In the genomic region with DNA sequence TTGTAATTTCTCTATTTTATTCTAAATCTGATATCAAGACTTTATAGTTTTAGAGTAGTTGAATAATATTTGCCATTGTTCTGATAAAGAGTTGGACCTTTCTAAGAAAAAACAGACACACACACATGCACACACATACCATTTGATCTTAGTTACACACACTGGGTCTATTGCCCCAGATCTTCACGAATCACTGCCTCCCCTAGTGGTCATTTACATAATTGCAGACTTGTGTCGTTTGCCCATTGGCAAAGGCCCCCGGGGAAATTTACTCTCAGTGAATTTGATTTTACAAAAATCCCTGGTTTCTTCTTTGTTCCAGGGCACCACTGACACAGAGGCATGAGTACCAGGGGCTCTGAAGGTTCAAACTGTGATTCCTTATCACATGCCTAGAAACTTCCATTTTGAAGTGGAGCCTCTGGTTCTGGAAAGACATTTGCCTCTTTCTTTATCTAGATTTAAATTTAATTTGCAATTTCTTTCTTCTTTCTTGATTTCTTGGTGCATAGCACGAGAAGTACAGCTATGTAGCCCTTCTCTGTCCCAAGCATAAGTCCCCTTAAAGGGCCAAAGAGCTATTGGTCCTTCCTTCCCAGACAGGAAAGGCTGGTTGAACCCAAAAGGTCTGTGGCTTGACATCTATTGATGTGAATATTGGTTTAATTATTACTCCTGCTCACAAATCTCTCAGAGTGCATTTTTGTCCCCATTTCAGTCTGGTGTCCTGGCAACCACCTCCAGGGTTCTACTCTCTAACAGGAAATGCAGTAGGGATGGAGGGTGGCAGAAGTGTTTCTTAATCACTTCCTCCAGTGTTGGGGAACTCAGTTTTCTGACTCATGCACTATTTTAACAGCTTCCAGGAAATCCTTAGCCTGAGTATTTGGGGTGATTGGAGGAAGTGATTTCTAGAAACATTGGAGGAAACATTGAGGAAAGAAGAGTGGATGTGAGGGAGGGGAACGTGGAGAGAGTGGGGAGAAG, we compare ENCODE assay signal across 8 cellular contexts. TPM values are rescaled to one million over a fixed set of nuclear protein-coding genes. Genes with fewer than 3 reads are reported as not detected.
DNase-seq lines count a peak whose midpoint lies in the region; ATAC-seq, FAIRE-seq and TF ChIP-seq lines count a peak whose summit lies in the region.

No MANE protein-coding gene starts in this region.

- H3K4me2 ChIP-seq in A549 (no peak overlapping the region), DND-41 (ENCODE audit: insufficient read depth, low read length) (no peak overlapping the region)

- CTCF ChIA-PET in A549 (lab: Yijun Ruan, JAX) = interaction anchor here (0.6 to 1.5 kb wide), 12 partner anchors 11 to 895 kb away, joined by 3 to 5 read pairs (median 4); a partner anchor contains a TSS

- TF ChIP-seq RAD21 in A549 (conservative IDR thresholded peaks at IDR 0.05 in 1 of 2, IDR thresholded peaks at IDR 0.05 in 1 of 2) = peak in 1 of 2 experiments; percentile 35; a peak in 1 of 5 replicates

- H3K27me3 ChIP-seq in DND-41 (ENCODE audit: insufficient read depth, low read length, poor library complexity) = peaks cover 6% of the 10 kb centered on the region
- H3K27me3 ChIP-seq in tibial artery = peaks cover 0 to 18% of the 10 kb centered on the region in 2 donors

- H3K9ac ChIP-seq in DND-41 (ENCODE audit: low read depth, low read length) = no peak overlapping the region

- H3K4me3 ChIP-seq in A549 (no peak overlapping the region), DND-41 (ENCODE audit: low read depth in 1 of 2, low read length in 2 of 2) (no peak overlapping the region), tibial artery (no peak overlapping the region)

- FAIRE-seq in A549 (lab: Jason Lieb, UNC) = no peak

- peak; percentile 26 to 40 for DNase-seq in A549 (ENCODE audit: low read depth in 1 of 2, low spot score in 1 of 2)
- DNase-seq in DND-41 = peak; percentile 32
- DNase-seq in NCI-H1092 (lab: John Stamatoyannopoulos, UW) = peak; percentile 1
- DNase-seq in astrocyte of the hippocampus (ENCODE audit: low read depth, low spot score) = peak; percentile 20
- DNase-seq in kidney tubule cell (ENCODE audit: low spot score) = peak; percentile 26
- no peak for DNase-seq in tibial artery

- TF ChIP-seq CTCF in A549 (IDR thresholded peaks at IDR 0.05) (peak; percentile 47), DND-41 (IDR thresholded peaks at IDR 0.05; ENCODE audit: borderline replicate concordance, extremely low read depth, low read length, poor library complexity, severe bottlenecking) (peak; percentile 78), tibial artery (IDR thresholded peaks at IDR 0.05) (peak; percentile 52)

- intact Hi-C loops in tibial artery (cut with DNase I; ENCODE audit: low total_unique reads) = no loop called here

- no peaks in the 10 kb centered on the region for H3K36me3 ChIP-seq in DND-41 (ENCODE audit: insufficient read depth, low read length)
- H3K36me3 ChIP-seq in tibial artery = no peaks in the 10 kb centered on the region

- POLR2A ChIA-PET in A549 (lab: Yijun Ruan, JAX) = no interaction called here

- H3K4me1 ChIP-seq in A549 (no peaks in the 10 kb centered on the region), DND-41 (ENCODE audit: insufficient read depth, low read length) (no peaks in the 10 kb centered on the region), tibial artery (no peaks in the 10 kb centered on the region)

- no peak for TF ChIP-seq POLR2A in A549 (IDR thresholded peaks at IDR 0.05; ENCODE audit: low read length)

- H3K79me2 ChIP-seq in DND-41 (ENCODE audit: insufficient read depth, low read length) = no peaks in the 10 kb centered on the region

- H3K27ac ChIP-seq in A549 (no peak overlapping the region), DND-41 (ENCODE audit: low read length) (no peak overlapping the region), tibial artery (no peak overlapping the region)

- TF ChIP-seq EP300 in A549 (IDR thresholded peaks at IDR 0.05) = no peak

- 3% methylated on average over 5 of the region's 5 CpGs for WGBS in A549 (ENCODE audit: missing lambda C conversion rate)

- no peaks in the 10 kb centered on the region for H4K20me1 ChIP-seq in DND-41 (ENCODE audit: insufficient read depth, low read length)

- H2AFZ ChIP-seq in DND-41 (ENCODE audit: low read depth, low read length) = no peak overlapping the region

- H3K9me3 ChIP-seq in A549 (no peaks in the 10 kb centered on the region), DND-41 (ENCODE audit: insufficient read depth, low read length, severe bottlenecking) (no peaks in the 10 kb centered on the region), tibial artery (no peaks in the 10 kb centered on the region)

- peak in 1 of 2 experiments; percentile 72; a peak in 3 of 6 replicates for ATAC-seq in A549
- ATAC-seq in DND-41 (ENCODE audit: insufficient read depth, low read depth) = peak; percentile 66; the same call in 2 of the 3 replicates
- ATAC-seq in HG02840 (IDR thresholded peaks at IDR 0.05; ENCODE audit: low FRiP score, unreplicated experiment) = no peak
- ATAC-seq in GM18519 (IDR thresholded peaks at IDR 0.05; ENCODE audit: low FRiP score, unreplicated experiment) = no peak

TF ChIP-seq in A549, 52 proteins besides CTCF, POLR2A, EP300 and RAD21:
- no peak for TF ChIP-seq FOSB (CRISPR knock-in tag; IDR thresholded peaks at IDR 0.05)
- TF ChIP-seq, protein P1, sequence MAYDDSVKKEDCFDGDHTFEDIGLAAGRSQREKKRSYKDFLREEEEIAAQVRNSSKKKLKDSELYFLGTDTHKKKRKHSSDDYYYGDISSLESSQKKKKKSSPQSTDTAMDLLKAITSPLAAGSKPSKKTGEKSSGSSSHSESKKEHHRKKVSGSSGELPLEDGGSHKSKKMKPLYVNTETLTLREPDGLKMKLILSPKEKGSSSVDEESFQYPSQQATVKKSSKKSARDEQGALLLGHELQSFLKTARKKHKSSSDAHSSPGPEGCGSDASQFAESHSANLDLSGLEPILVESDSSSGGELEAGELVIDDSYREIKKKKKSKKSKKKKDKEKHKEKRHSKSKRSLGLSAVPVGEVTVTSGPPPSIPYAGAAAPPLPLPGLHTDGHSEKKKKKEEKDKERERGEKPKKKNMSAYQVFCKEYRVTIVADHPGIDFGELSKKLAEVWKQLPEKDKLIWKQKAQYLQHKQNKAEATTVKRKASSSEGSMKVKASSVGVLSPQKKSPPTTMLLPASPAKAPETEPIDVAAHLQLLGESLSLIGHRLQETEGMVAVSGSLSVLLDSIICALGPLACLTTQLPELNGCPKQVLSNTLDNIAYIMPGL (CRISPR knock-in tag; IDR thresholded peaks at IDR 0.05; ENCODE audit: borderline replicate concordance) = no peak
- no peak for TF ChIP-seq SMC3 (IDR thresholded peaks at IDR 0.05)
- TF ChIP-seq, protein P2, sequence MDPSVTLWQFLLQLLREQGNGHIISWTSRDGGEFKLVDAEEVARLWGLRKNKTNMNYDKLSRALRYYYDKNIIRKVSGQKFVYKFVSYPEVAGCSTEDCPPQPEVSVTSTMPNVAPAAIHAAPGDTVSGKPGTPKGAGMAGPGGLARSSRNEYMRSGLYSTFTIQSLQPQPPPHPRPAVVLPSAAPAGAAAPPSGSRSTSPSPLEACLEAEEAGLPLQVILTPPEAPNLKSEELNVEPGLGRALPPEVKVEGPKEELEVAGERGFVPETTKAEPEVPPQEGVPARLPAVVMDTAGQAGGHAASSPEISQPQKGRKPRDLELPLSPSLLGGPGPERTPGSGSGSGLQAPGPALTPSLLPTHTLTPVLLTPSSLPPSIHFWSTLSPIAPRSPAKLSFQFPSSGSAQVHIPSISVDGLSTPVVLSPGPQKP (IDR thresholded peaks at IDR 0.05; ENCODE audit: low read depth, low read length) = no peak
- TF ChIP-seq NR3C1 (IDR thresholded peaks at IDR 0.05) = no peak
- TF ChIP-seq CHD4 (IDR thresholded peaks at IDR 0.05; ENCODE audit: borderline replicate concordance) = no peak
- no peak for TF ChIP-seq HOXB5 (CRISPR knock-in tag; IDR thresholded peaks at IDR 0.05)
- no peak for TF ChIP-seq NFE2L2 (conservative IDR thresholded peaks at IDR 0.05; ENCODE audit: low read length)

RNA-seq across cellular contexts. Expression of a gene that starts 32.4 kb away (rescaled TPM):
- polyA plus RNA-seq in A549 (2011; rRNA removed) (0.03 and 0.04 TPM in 2 replicates), A549 (2017; fragmentation: RNase III; extraction: RNeasy Plus Mini Kit Qiagen cat#74134 plus additional on column Dnase treatment) (0.03 to 0.09 TPM (median 0.04 TPM) in 3 replicates)
- 0.03 TPM in 2 replicates for polyA plus RNA-seq in A549 (2012; cell fraction: cytosol; rRNA removed)
- polyA plus RNA-seq in A549 (2012; cell fraction: nucleus; rRNA removed) = 0.04 TPM in 2 replicates
- not detected in 2 replicates for polyA minus RNA-seq in A549 (2011; rRNA and poly(A)+ RNA removed)

Comparison
In these comparisons a context has a peak if more than half of its experiments do, and no peak if none do; other contexts are left out.
1. DNase-seq: peak in A549 (2 of 2), DND-41 (single experiment), NCI-H1092 (single experiment), astrocyte of the hippocampus (single experiment) and kidney tubule cell (single experiment); none in tibial artery (0 of 2).
2. Peak in every context shown above with its lines, with median percentiles within 50 percentile points of each other: CTCF ChIP-seq.